In the genomic region with DNA sequence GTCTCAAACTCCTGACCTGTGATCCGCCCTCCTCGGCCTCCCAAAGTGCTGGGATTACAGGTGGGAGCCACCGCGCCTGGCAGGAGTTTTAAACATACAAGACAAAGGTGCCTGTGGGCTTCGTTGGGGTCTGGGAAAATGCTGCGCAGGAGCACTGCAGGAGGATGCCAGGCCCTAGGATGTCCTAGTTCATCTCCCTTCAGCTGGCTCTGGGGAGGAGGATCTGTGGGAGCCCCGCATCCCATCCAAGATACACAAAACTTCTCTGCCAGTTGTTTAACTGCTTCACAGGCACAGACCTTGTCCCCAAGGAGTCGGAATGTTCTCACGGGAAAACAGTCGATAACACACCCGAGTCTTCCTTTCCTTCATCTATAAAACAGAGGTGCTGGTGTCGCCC, we compare ENCODE assay signal across 1 cellular context.
TF ChIP-seq lines count a peak whose summit lies in the region.

No MANE protein-coding gene starts in this region.

TF ChIP-seq in GM12878, 131 proteins besides CTCF, POLR2A, EP300 and RAD21 (continued from another document):
- TF ChIP-seq, protein P1, sequence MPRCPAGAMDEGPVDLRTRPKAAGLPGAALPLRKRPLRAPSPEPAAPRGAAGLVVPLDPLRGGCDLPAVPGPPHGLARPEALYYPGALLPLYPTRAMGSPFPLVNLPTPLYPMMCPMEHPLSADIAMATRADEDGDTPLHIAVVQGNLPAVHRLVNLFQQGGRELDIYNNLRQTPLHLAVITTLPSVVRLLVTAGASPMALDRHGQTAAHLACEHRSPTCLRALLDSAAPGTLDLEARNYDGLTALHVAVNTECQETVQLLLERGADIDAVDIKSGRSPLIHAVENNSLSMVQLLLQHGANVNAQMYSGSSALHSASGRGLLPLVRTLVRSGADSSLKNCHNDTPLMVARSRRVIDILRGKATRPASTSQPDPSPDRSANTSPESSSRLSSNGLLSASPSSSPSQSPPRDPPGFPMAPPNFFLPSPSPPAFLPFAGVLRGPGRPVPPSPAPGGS (IDR thresholded peaks at IDR 0.05; ENCODE audit: borderline replicate concordance, insufficient read depth, low read depth, low read length, poor library complexity, severe bottlenecking): no peak
TF ChIP-seq in GM12878: peak in this region for 0.
